In the genomic region with DNA sequence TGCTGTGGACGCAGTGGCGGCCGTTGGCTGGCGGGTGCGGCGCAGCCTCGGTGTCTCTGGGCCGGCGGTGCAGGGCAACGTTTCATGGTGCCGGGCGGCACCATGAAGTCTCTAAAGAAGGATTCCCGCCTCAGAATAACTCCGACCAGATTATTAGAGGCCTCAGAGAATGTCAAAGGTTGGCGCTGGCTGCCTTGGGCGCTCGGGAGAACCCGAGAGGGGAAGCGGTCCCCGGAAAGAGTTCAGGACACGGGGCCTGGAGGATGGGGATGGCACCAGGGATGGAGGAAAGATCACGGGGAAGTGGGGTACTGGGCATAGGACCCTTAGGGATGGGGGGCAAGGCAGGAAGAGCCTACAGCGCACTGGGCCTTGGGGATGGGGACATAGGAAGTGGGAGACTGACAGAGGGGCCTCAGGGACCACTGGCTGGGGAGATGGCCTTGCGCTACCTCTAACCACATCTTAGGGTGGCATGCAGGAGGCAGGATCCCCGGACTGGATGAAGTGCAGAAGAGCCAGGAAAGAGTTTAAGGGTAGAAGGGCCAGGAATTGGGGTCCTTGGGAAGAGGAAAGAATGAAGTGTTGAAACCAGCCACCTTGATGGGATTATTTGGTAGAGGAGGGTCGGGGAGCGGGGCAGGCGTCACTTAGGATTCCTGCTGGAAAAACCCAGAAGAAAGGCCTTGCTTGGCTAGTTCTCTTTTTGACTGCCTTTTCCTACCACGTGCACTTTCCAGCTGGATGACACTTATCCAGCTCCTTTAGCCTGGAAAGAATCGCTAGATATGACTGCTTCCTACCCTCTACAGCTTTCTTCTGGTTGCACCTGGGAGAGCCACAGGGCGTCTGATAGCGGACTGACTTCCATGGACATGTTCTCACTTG, we compare ENCODE assay signal across 8 cellular contexts. TPM values are rescaled to one million over a fixed set of nuclear protein-coding genes. Genes with fewer than 3 reads are reported as not detected.
DNase-seq lines count a peak whose midpoint lies in the region; ATAC-seq and TF ChIP-seq lines count a peak whose summit lies in the region.

No MANE protein-coding gene starts in this region.

- no TSS peak for BruUV-seq in OCI-LY7 (replicated peaks; lab: Mats Ljungman, UMichigan)

- H3K4me3 Mint-ChIP-seq in CD4-positive, CD25-positive, alpha-beta regulatory T cell, result peak overlapping the region; percentile 90 to 99 (median 94)

- no peaks in the 10 kb centered on the region for H3K36me3 Mint-ChIP-seq in CD4-positive, CD25-positive, alpha-beta regulatory T cell

- H4K20me1 ChIP-seq in OCI-LY7 (ENCODE audit: insufficient read depth, low read length), result no peaks in the 10 kb centered on the region

- no peaks in the 10 kb centered on the region for H3K9me3 ChIP-seq in CD4-positive, CD25-positive, alpha-beta regulatory T cell (ENCODE audit: control insufficient read depth in 2 of 2, low read length in 2 of 2)
- H3K9me3 ChIP-seq in OCI-LY7 (ENCODE audit: low read length) (no peaks in the 10 kb centered on the region), esophagus (ENCODE audit: control insufficient read depth in 2 of 2, insufficient read depth in 1 of 2, low read depth in 1 of 2, low read length in 1 of 2) (no peaks in the 10 kb centered on the region)

- ATAC-seq in CD4-positive, CD25-positive, alpha-beta regulatory T cell (ENCODE audit: low read depth in 2 of 2), result no peak
- peak; percentile 10 for ATAC-seq in omental fat pad (ENCODE audit: low FRiP score)
- no peak for ATAC-seq in HG02938 (IDR thresholded peaks at IDR 0.05; ENCODE audit: unreplicated experiment)

- TF ChIP-seq CTCF in OCI-LY7 (conservative IDR thresholded peaks at IDR 0.05; ENCODE audit: low read length), result peak; percentile 51
- no peak for TF ChIP-seq CTCF in omental fat pad (IDR thresholded peaks at IDR 0.05)

- H3K4me2 ChIP-seq in OCI-LY7 (ENCODE audit: low read length), result peak overlapping the region; percentile 82

- no peaks in the 10 kb centered on the region for H3K9me3 Mint-ChIP-seq in CD4-positive, CD25-positive, alpha-beta regulatory T cell

- intact Hi-C loops in OCI-LY7 (cut with micrococcal nuclease; ENCODE audit: unreplicated experiment), result no loop called here

- 32 to 39% methylated on average over 32 of the region's 32 CpGs for WGBS in esophagus, 2 donors

- CTCF ChIA-PET in OCI-LY7 (lab: Charles Lee; ENCODE audit: unreplicated experiment), result no interaction called here

- DNase-seq in CD4-positive, CD25-positive, alpha-beta regulatory T cell, result no peak
- DNase-seq in OCI-LY7 (ENCODE audit: low spot score) (no peak), omental fat pad (ENCODE audit: low spot score) (no peak), ureter (ENCODE audit: low spot score) (no peak), NCI-H1417 treated with DMSO at 0.1 percent for 48 hours (lab: John Stamatoyannopoulos, UW) (no peak)
- no peak for DNase-seq in stimulated activated CD4-positive, alpha-beta T cell treated with anti-CD3 and anti-CD28 coated beads, Interleukin-1b, Interleukin-23, amount 100 ng/mL, for 48 hours

- H3K9me2 ChIP-seq in OCI-LY7 (ENCODE audit: insufficient read depth, low read length), result no peaks in the 10 kb centered on the region

- no peaks in the 10 kb centered on the region for H3K36me3 ChIP-seq in CD4-positive, CD25-positive, alpha-beta regulatory T cell (ENCODE audit: control insufficient read depth, insufficient read depth, low read length)
- H3K36me3 ChIP-seq in OCI-LY7 (ENCODE audit: insufficient read depth, low read length) (no peaks in the 10 kb centered on the region), esophagus (ENCODE audit: control insufficient read depth in 2 of 2, insufficient read depth in 2 of 2, low read length in 1 of 2) (no peaks in the 10 kb centered on the region)

- peak overlapping the region; percentile 14 to 92 (median 90) for H3K27ac Mint-ChIP-seq in CD4-positive, CD25-positive, alpha-beta regulatory T cell

- no peaks in the 10 kb centered on the region for H3K79me2 ChIP-seq in OCI-LY7 (ENCODE audit: insufficient read depth, low read depth, low read length)

- H3K4me3 ChIP-seq in CD4-positive, CD25-positive, alpha-beta regulatory T cell (ENCODE audit: low read depth, low read length), result peak overlapping the region; percentile 73
- peak overlapping the region; percentile 79 for H3K4me3 ChIP-seq in OCI-LY7 (ENCODE audit: low read depth, low read length, poor library complexity, severe bottlenecking)
- peak overlapping the region; percentile 53 to 55 for H3K4me3 ChIP-seq in esophagus (ENCODE audit: low read depth in 1 of 2, low read length in 2 of 2)

- peaks cover 37% of the 10 kb centered on the region for H3K4me1 ChIP-seq in CD4-positive, CD25-positive, alpha-beta regulatory T cell (ENCODE audit: control insufficient read depth, insufficient read depth, low read length, poor library complexity, severe bottlenecking)
- H3K4me1 ChIP-seq in OCI-LY7 (ENCODE audit: insufficient read depth, low read length, poor library complexity, severe bottlenecking), result peaks cover 15% of the 10 kb centered on the region
- H3K4me1 ChIP-seq in esophagus (ENCODE audit: control insufficient read depth in 2 of 2, insufficient read depth in 2 of 2, low read length in 1 of 2), result peaks cover 0 to 6% of the 10 kb centered on the region in 2 donors

- peak overlapping the region; percentile 81 for H3K27ac ChIP-seq in CD4-positive, CD25-positive, alpha-beta regulatory T cell (ENCODE audit: insufficient read depth, low read length, poor library complexity, severe bottlenecking)
- peak overlapping the region; percentile 26 for H3K27ac ChIP-seq in OCI-LY7 (ENCODE audit: low read depth, low read length, poor library complexity, severe bottlenecking)
- H3K27ac ChIP-seq in esophagus (ENCODE audit: low read depth in 2 of 2, low read length in 1 of 2), result peak overlapping the region in 1 of 2 donors; percentile 35

- peaks cover 14% of the 10 kb centered on the region for H3K27me3 Mint-ChIP-seq in CD4-positive, CD25-positive, alpha-beta regulatory T cell

- H2AFZ ChIP-seq in OCI-LY7 (ENCODE audit: low read length), result peak overlapping the region; percentile 98

- POLR2A ChIA-PET in OCI-LY7 (lab: Charles Lee), result no interaction called here

- no peaks in the 10 kb centered on the region for H3K27me3 ChIP-seq in CD4-positive, CD25-positive, alpha-beta regulatory T cell (ENCODE audit: control insufficient read depth, insufficient read depth, low read length)
- H3K27me3 ChIP-seq in esophagus (ENCODE audit: control insufficient read depth in 1 of 2, insufficient read depth in 2 of 2, low read length in 2 of 2), result no peaks in the 10 kb centered on the region

- peaks cover 14 to 49% (median 30%) of the 10 kb centered on the region in 4 donors for H3K4me1 Mint-ChIP-seq in CD4-positive, CD25-positive, alpha-beta regulatory T cell

RNA-seq across cellular contexts. Expression of gene MYCBPAP, which starts 0.6 kb away (rescaled TPM):
- 5.7 TPM for total RNA-seq in CD4-positive, CD25-positive, alpha-beta regulatory T cell
- 1 to 10 TPM in 2 of 4 donors, under 1 TPM in 2; 0.50 to 1.6 (median 0.89) TPM for polyA plus RNA-seq in CD4-positive, CD25-positive, alpha-beta regulatory T cell
- total RNA-seq in OCI-LY7 (2014; rRNA removed; shearing (Covaris generic)), result 3.0 and 5.0 TPM in 2 replicates
- 6.8 and 7.8 TPM in 2 replicates for total RNA-seq in OCI-LY7 (2022)
- polyA plus RNA-seq in esophagus, result under 1 TPM; 0.05 to 0.22 TPM
- total RNA-seq in omental fat pad, result 1 to 10 TPM in 2 of 4 donors, under 1 TPM in 1, not detected in 1; 0.36 to 1.9 (median 1.0) TPM
- 1.1 TPM for total RNA-seq in ureter

RNA-seq across cellular contexts. Expression of gene EPN3, which starts 23.7 kb away (rescaled TPM):
- not detected for total RNA-seq in CD4-positive, CD25-positive, alpha-beta regulatory T cell
- polyA plus RNA-seq in CD4-positive, CD25-positive, alpha-beta regulatory T cell, result not detected
- total RNA-seq in OCI-LY7 (2014; rRNA removed; shearing (Covaris generic)), result 0.28 TPM in 1 of 2 replicates, not detected in the other
- total RNA-seq in OCI-LY7 (2022) (0.11 TPM in 1 of 2 replicates, not detected in the other), omental fat pad (not detected), ureter (70.5 TPM)
- polyA plus RNA-seq in esophagus, result 10 to 100 TPM; 40.5 to 59.8 TPM

RNA-seq across cellular contexts. Expression of gene RSAD1, which starts 30.2 kb away (rescaled TPM):
- 45.3 TPM for total RNA-seq in CD4-positive, CD25-positive, alpha-beta regulatory T cell
- polyA plus RNA-seq in CD4-positive, CD25-positive, alpha-beta regulatory T cell, result 10 to 100 TPM; 43.3 to 53.4 (median 46.1) TPM
- total RNA-seq in OCI-LY7 (2014; rRNA removed; shearing (Covaris generic)), result 22.6 and 25.0 TPM in 2 replicates
- 27.9 and 28.1 TPM in 2 replicates for total RNA-seq in OCI-LY7 (2022)
- 10 to 100 TPM; 11.9 to 16.9 TPM for polyA plus RNA-seq in esophagus
- total RNA-seq in omental fat pad, result 10 to 100 TPM; 18.7 to 25.9 (median 23.4) TPM
- total RNA-seq in ureter, result 33.2 TPM

RNA-seq across cellular contexts. Expression of gene SPATA20, which starts 38.2 kb away (rescaled TPM):
- 26.8 TPM for total RNA-seq in CD4-positive, CD25-positive, alpha-beta regulatory T cell
- polyA plus RNA-seq in CD4-positive, CD25-positive, alpha-beta regulatory T cell, result 10 to 100 TPM in 1 of 4 donors, 1 to 10 TPM in 3; 5.8 to 10.3 (median 6.5) TPM
- total RNA-seq in OCI-LY7 (2014; rRNA removed; shearing (Covaris generic)), result 4.5 and 8.3 TPM in 2 replicates
- total RNA-seq in OCI-LY7 (2022) (7.9 and 11.5 TPM in 2 replicates), omental fat pad (10 to 100 TPM; 42.8 to 65.1 (median 49.4) TPM), ureter (101 TPM)
- 10 to 100 TPM; 11.5 to 26.7 TPM for polyA plus RNA-seq in esophagus

RNA-seq across cellular contexts. Expression of gene CHAD, which starts 40.1 kb away (rescaled TPM):
- not detected for total RNA-seq in CD4-positive, CD25-positive, alpha-beta regulatory T cell
- polyA plus RNA-seq in CD4-positive, CD25-positive, alpha-beta regulatory T cell, result not detected
- total RNA-seq in OCI-LY7 (2014; rRNA removed; shearing (Covaris generic)), result not detected in 2 replicates
- total RNA-seq in OCI-LY7 (2022), result not detected in 2 replicates
- under 1 TPM; 0.13 to 0.18 TPM for polyA plus RNA-seq in esophagus
- not detected for total RNA-seq in omental fat pad
- total RNA-seq in ureter, result not detected

Comparison
In these comparisons a context has a peak if more than half of its experiments do, and no peak if none do; other contexts are left out.
1. RNA of gene EPN3, which starts 23.7 kb away (total RNA-seq): 70.5 TPM in ureter (single experiment); 0.11 to 0.28 TPM in OCI-LY7, not detected in omental fat pad and not detected in CD4-positive, CD25-positive, alpha-beta regulatory T cell (single experiment); every median in the first group is over 10 times any median in the second.
2. Peak in every context shown above with its lines, with median percentiles within 50 percentile points of each other: H3K4me3 ChIP-seq.